Comparison of ENCODE assay signal across 17 cellular contexts in the genomic region with DNA sequence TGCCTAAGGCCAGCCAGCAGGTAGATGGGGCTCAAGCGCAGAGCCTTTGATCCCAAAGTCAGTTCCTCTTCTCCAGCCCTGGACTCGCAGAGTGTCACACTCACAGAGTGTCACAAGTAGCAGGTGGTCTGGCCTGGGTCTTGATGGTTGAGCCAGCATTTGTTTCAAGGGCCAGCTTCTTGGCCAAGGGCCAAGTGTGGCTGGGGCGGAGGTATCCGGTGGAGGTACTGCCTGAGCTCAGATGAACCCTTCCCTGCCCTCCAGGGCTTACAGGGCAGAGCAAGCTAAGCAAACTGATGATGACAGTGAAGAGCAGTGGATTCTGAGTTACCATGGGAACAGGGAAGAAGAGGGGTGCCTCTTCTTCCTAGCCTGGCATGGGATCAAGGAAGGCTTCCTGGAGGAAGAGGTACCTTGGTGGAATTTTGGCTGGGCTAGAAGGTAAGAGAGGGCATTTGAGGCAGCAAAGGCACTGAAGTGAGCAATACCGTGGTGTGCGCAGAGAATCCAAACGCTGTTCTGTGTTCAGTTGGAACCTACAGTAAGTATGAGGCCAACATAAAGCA.
"Had no signal": no experiment of that assay in that cellular context is flagged by ENCODE, and none has a peak within 500 bp of the region (broad histone marks: within the 10 kb centered on the region; RNA-seq: fewer than 3 reads in every experiment).

No MANE protein-coding gene starts in this region.

- H3K4me3 Mint-ChIP-seq: mesothelial cell of epicardium; nephron; stimulated activated naive B cell treated with anti-CD40 and anti-IgM and Interleukin-4, amounts not matched to agents 10 μg/mL and 1 μg/mL and 100 μg/mL, for 72 hours had no signal

- DNase-seq: activated CD4-positive, alpha-beta T cell treated with anti-CD3 and anti-CD28 coated beads, Interleukin-2, amount 50 U/mL, for 48 hours; activated gamma-delta T cell; adrenal gland; effector CD4-positive, alpha-beta T cell; hypothalamus; islet precursor cell; lower lobe of right lung; occipital lobe; posterior cingulate gyrus; spleen; stimulated activated naive B cell treated with anti-CD40 and anti-IgM and Interleukin-4, amounts not matched to agents 10 μg/mL and 1 μg/mL and 100 μg/mL, for 72 hours; upper lobe of right lung had no signal

- ATAC-seq: activated naive CD4-positive, alpha-beta T cell treated with anti-CD3 and anti-CD28 coated beads, Interleukin-2, amount 50 U/mL, for 72 hours; lower lobe of right lung; stimulated activated naive B cell treated with anti-CD40 and anti-IgM and Interleukin-4, amounts not matched to agents 10 μg/mL and 1 μg/mL and 100 μg/mL, for 72 hours; upper lobe of right lung had no signal

- H3K27ac Mint-ChIP-seq: activated naive CD4-positive, alpha-beta T cell treated with anti-CD3 and anti-CD28 coated beads, Interleukin-2, amount 50 U/mL, for 72 hours; mesothelial cell of epicardium; nephron; stimulated activated naive B cell treated with anti-CD40 and anti-IgM and Interleukin-4, amounts not matched to agents 10 μg/mL and 1 μg/mL and 100 μg/mL, for 72 hours had no signal

- H3K36me3 Mint-ChIP-seq: activated naive CD4-positive, alpha-beta T cell treated with anti-CD3 and anti-CD28 coated beads, Interleukin-2, amount 50 U/mL, for 72 hours; mesothelial cell of epicardium; stimulated activated naive B cell treated with anti-CD40 and anti-IgM and Interleukin-4, amounts not matched to agents 10 μg/mL and 1 μg/mL and 100 μg/mL, for 72 hours had no signal

- FAIRE-seq: astrocyte, frontal cortex had no signal

- H3K4me1 Mint-ChIP-seq: stimulated activated naive B cell treated with anti-CD40 and anti-IgM and Interleukin-4, amounts not matched to agents 10 μg/mL and 1 μg/mL and 100 μg/mL, for 72 hours had no signal

- H3K9me3 Mint-ChIP-seq: activated naive CD4-positive, alpha-beta T cell treated with anti-CD3 and anti-CD28 coated beads, Interleukin-2, amount 50 U/mL, for 72 hours; mesothelial cell of epicardium; nephron; stimulated activated naive B cell treated with anti-CD40 and anti-IgM and Interleukin-4, amounts not matched to agents 10 μg/mL and 1 μg/mL and 100 μg/mL, for 72 hours had no signal
